ENCODE assay signal across 3 cellular contexts in genomic region chr2:212170382-212170781, GRCh38.
"Had no signal": no experiment of that assay in that cellular context is flagged by ENCODE, and none has a peak within 500 bp of the region (broad histone marks: within the 10 kb centered on the region; RNA-seq: fewer than 3 reads in every experiment).

No MANE protein-coding gene starts in this region.

- H3K4me3 ChIP-seq: GM12878 had no signal

- ATAC-seq: GM12878 had no signal

- DNase-seq: GDM1, GF-D8 had no signal
